Comparison of ENCODE assay signal across 1 cellular context in the genomic region with DNA sequence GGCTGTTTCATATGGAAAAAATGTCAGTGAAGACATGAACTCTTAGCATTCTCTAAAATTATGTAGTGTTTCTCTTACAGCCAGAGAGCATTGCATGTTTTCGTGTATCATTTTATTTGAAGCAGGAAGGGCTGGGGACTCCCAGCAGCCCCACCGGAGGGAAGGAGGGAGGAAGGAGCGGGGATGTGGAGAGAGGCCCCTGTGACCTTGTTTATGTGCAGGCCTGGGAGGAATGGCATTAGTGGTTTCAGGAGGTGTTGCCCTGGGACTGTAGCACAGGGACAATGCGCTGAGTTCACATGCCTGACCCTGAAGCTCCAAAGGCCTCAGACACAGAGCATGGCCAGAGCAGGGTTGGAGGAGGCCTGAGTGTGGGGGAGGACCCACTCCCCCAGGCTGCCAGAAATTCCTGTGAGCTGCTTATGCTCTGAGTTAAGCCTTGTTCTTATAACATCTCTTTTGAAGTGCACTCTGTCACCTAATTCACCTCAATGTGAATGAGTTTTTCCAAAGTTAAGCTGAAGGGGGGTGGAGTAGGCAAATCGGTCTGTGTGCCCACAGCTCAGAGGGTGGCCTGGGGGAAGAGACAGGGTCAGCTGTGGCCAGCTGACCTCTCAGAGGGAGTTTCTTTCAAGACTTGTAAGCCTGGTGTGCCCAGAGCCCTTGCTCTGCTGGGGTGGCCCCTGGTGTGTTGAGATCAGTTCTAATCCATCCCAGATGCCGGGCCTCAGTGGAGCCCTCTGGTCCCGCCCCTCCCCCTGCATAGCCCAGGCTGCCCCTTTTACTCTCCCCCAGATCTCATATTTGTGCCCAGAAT.
A peak's percentile ranks its signal among the peaks of the same experiment; 100 is the strongest.
TF ChIP-seq lines count a peak whose summit lies in the region.

No MANE protein-coding gene starts in this region.

TF ChIP-seq in HepG2, 621 proteins besides CTCF, POLR2A, EP300 and RAD21 (continued from another document and continues in another):
- TF ChIP-seq, protein P1, sequence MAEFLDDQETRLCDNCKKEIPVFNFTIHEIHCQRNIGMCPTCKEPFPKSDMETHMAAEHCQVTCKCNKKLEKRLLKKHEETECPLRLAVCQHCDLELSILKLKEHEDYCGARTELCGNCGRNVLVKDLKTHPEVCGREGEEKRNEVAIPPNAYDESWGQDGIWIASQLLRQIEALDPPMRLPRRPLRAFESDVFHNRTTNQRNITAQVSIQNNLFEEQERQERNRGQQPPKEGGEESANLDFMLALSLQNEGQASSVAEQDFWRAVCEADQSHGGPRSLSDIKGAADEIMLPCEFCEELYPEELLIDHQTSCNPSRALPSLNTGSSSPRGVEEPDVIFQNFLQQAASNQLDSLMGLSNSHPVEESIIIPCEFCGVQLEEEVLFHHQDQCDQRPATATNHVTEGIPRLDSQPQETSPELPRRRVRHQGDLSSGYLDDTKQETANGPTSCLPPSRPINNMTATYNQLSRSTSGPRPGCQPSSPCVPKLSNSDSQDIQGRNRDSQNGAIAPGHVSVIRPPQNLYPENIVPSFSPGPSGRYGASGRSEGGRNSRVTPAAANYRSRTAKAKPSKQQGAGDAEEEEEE (CRISPR knock-in tag; IDR thresholded peaks at IDR 0.05; ENCODE audit: borderline replicate concordance), result no peak
- no peak for TF ChIP-seq RORA (CRISPR knock-in tag; IDR thresholded peaks at IDR 0.05)
- 0 out of 2 replicates have a peak, but pooled peaks have one; percentile 35 for TF ChIP-seq BORCS8-MEF2B (CRISPR knock-in tag; IDR thresholded peaks at IDR 0.05)
- TF ChIP-seq ZC3H4 (CRISPR knock-in tag; IDR thresholded peaks at IDR 0.05; ENCODE audit: borderline replicate concordance), result no peak
- no peak for TF ChIP-seq XBP1 (CRISPR knock-in tag; IDR thresholded peaks at IDR 0.05)
- no peak for TF ChIP-seq DR1 (CRISPR knock-in tag; IDR thresholded peaks at IDR 0.05)
- TF ChIP-seq, protein P2, sequence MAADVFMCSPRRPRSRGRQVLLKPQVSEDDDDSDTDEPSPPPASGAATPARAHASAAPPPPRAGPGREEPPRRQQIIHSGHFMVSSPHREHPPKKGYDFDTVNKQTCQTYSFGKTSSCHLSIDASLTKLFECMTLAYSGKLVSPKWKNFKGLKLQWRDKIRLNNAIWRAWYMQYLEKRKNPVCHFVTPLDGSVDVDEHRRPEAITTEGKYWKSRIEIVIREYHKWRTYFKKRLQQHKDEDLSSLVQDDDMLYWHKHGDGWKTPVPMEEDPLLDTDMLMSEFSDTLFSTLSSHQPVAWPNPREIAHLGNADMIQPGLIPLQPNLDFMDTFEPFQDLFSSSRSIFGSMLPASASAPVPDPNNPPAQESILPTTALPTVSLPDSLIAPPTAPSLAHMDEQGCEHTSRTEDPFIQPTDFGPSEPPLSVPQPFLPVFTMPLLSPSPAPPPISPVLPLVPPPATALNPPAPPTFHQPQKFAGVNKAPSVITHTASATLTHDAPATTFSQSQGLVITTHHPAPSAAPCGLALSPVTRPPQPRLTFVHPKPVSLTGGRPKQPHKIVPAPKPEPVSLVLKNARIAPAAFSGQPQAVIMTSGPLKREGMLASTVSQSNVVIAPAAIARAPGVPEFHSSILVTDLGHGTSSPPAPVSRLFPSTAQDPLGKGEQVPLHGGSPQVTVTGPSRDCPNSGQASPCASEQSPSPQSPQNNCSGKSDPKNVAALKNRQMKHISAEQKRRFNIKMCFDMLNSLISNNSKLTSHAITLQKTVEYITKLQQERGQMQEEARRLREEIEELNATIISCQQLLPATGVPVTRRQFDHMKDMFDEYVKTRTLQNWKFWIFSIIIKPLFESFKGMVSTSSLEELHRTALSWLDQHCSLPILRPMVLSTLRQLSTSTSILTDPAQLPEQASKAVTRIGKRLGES (CRISPR knock-in tag; IDR thresholded peaks at IDR 0.05; ENCODE audit: borderline replicate concordance), result no peak
- no peak for TF ChIP-seq ELF4 (CRISPR knock-in tag; IDR thresholded peaks at IDR 0.05; ENCODE audit: borderline replicate concordance)
- TF ChIP-seq ZNF776 (CRISPR knock-in tag; IDR thresholded peaks at IDR 0.05), result no peak
- TF ChIP-seq NFYC (CRISPR knock-in tag; IDR thresholded peaks at IDR 0.05), result no peak
- TF ChIP-seq, protein P3, sequence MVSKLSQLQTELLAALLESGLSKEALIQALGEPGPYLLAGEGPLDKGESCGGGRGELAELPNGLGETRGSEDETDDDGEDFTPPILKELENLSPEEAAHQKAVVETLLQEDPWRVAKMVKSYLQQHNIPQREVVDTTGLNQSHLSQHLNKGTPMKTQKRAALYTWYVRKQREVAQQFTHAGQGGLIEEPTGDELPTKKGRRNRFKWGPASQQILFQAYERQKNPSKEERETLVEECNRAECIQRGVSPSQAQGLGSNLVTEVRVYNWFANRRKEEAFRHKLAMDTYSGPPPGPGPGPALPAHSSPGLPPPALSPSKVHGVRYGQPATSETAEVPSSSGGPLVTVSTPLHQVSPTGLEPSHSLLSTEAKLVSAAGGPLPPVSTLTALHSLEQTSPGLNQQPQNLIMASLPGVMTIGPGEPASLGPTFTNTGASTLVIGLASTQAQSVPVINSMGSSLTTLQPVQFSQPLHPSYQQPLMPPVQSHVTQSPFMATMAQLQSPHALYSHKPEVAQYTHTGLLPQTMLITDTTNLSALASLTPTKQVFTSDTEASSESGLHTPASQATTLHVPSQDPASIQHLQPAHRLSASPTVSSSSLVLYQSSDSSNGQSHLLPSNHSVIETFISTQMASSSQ (IDR thresholded peaks at IDR 0.05; ENCODE audit: low read depth), result no peak
- TF ChIP-seq, protein P3 (CRISPR knock-in tag; IDR thresholded peaks at IDR 0.05; ENCODE audit: borderline replicate concordance), result peak; percentile 54; the same call in 1 of the 2 replicates
- TF ChIP-seq, protein P4, sequence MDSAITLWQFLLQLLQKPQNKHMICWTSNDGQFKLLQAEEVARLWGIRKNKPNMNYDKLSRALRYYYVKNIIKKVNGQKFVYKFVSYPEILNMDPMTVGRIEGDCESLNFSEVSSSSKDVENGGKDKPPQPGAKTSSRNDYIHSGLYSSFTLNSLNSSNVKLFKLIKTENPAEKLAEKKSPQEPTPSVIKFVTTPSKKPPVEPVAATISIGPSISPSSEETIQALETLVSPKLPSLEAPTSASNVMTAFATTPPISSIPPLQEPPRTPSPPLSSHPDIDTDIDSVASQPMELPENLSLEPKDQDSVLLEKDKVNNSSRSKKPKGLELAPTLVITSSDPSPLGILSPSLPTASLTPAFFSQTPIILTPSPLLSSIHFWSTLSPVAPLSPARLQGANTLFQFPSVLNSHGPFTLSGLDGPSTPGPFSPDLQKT (CRISPR knock-in tag; IDR thresholded peaks at IDR 0.05; ENCODE audit: borderline replicate concordance), result no peak
- TF ChIP-seq ZNF329 (CRISPR knock-in tag; IDR thresholded peaks at IDR 0.05; ENCODE audit: low read depth), result no peak
- TF ChIP-seq, protein P5, sequence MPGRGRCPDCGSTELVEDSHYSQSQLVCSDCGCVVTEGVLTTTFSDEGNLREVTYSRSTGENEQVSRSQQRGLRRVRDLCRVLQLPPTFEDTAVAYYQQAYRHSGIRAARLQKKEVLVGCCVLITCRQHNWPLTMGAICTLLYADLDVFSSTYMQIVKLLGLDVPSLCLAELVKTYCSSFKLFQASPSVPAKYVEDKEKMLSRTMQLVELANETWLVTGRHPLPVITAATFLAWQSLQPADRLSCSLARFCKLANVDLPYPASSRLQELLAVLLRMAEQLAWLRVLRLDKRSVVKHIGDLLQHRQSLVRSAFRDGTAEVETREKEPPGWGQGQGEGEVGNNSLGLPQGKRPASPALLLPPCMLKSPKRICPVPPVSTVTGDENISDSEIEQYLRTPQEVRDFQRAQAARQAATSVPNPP (CRISPR knock-in tag; IDR thresholded peaks at IDR 0.05), result no peak
- TF ChIP-seq, protein P6, sequence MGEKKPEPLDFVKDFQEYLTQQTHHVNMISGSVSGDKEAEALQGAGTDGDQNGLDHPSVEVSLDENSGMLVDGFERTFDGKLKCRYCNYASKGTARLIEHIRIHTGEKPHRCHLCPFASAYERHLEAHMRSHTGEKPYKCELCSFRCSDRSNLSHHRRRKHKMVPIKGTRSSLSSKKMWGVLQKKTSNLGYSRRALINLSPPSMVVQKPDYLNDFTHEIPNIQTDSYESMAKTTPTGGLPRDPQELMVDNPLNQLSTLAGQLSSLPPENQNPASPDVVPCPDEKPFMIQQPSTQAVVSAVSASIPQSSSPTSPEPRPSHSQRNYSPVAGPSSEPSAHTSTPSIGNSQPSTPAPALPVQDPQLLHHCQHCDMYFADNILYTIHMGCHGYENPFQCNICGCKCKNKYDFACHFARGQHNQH (CRISPR knock-in tag; IDR thresholded peaks at IDR 0.05), result peak; percentile 68; the same call in 1 of the 2 replicates
- TF ChIP-seq ZSCAN25 (CRISPR knock-in tag; IDR thresholded peaks at IDR 0.05), result peak; percentile 63; the same call in 1 of the 2 replicates
- no peak for TF ChIP-seq RFXAP (CRISPR knock-in tag; IDR thresholded peaks at IDR 0.05; ENCODE audit: borderline replicate concordance)
- TF ChIP-seq, protein P7, sequence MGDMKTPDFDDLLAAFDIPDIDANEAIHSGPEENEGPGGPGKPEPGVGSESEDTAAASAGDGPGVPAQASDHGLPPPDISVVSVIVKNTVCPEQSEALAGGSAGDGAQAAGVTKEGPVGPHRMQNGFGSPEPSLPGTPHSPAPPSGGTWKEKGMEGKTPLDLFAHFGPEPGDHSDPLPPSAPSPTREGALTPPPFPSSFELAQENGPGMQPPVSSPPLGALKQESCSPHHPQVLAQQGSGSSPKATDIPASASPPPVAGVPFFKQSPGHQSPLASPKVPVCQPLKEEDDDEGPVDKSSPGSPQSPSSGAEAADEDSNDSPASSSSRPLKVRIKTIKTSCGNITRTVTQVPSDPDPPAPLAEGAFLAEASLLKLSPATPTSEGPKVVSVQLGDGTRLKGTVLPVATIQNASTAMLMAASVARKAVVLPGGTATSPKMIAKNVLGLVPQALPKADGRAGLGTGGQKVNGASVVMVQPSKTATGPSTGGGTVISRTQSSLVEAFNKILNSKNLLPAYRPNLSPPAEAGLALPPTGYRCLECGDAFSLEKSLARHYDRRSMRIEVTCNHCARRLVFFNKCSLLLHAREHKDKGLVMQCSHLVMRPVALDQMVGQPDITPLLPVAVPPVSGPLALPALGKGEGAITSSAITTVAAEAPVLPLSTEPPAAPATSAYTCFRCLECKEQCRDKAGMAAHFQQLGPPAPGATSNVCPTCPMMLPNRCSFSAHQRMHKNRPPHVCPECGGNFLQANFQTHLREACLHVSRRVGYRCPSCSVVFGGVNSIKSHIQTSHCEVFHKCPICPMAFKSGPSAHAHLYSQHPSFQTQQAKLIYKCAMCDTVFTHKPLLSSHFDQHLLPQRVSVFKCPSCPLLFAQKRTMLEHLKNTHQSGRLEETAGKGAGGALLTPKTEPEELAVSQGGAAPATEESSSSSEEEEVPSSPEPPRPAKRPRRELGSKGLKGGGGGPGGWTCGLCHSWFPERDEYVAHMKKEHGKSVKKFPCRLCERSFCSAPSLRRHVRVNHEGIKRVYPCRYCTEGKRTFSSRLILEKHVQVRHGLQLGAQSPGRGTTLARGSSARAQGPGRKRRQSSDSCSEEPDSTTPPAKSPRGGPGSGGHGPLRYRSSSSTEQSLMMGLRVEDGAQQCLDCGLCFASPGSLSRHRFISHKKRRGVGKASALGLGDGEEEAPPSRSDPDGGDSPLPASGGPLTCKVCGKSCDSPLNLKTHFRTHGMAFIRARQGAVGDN (CRISPR knock-in tag; IDR thresholded peaks at IDR 0.05), result peak; percentile 85
- TF ChIP-seq, protein P8, sequence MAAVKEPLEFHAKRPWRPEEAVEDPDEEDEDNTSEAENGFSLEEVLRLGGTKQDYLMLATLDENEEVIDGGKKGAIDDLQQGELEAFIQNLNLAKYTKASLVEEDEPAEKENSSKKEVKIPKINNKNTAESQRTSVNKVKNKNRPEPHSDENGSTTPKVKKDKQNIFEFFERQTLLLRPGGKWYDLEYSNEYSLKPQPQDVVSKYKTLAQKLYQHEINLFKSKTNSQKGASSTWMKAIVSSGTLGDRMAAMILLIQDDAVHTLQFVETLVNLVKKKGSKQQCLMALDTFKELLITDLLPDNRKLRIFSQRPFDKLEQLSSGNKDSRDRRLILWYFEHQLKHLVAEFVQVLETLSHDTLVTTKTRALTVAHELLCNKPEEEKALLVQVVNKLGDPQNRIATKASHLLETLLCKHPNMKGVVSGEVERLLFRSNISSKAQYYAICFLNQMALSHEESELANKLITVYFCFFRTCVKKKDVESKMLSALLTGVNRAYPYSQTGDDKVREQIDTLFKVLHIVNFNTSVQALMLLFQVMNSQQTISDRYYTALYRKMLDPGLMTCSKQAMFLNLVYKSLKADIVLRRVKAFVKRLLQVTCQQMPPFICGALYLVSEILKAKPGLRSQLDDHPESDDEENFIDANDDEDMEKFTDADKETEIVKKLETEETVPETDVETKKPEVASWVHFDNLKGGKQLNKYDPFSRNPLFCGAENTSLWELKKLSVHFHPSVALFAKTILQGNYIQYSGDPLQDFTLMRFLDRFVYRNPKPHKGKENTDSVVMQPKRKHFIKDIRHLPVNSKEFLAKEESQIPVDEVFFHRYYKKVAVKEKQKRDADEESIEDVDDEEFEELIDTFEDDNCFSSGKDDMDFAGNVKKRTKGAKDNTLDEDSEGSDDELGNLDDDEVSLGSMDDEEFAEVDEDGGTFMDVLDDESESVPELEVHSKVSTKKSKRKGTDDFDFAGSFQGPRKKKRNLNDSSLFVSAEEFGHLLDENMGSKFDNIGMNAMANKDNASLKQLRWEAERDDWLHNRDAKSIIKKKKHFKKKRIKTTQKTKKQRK (IDR thresholded peaks at IDR 0.05; ENCODE audit: low read length), result no peak
- TF ChIP-seq, protein P9, sequence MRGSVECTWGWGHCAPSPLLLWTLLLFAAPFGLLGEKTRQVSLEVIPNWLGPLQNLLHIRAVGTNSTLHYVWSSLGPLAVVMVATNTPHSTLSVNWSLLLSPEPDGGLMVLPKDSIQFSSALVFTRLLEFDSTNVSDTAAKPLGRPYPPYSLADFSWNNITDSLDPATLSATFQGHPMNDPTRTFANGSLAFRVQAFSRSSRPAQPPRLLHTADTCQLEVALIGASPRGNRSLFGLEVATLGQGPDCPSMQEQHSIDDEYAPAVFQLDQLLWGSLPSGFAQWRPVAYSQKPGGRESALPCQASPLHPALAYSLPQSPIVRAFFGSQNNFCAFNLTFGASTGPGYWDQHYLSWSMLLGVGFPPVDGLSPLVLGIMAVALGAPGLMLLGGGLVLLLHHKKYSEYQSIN (CRISPR knock-in tag; IDR thresholded peaks at IDR 0.05; ENCODE audit: borderline replicate concordance), result no peak
- TF ChIP-seq ZNF343 (CRISPR knock-in tag; IDR thresholded peaks at IDR 0.05), result 0 out of 2 replicates have a peak, but pooled peaks have one; percentile 47
- TF ChIP-seq ZNF878 (CRISPR knock-in tag; IDR thresholded peaks at IDR 0.05), result no peak
- no peak for TF ChIP-seq CENPX (CRISPR knock-in tag; IDR thresholded peaks at IDR 0.05)
- TF ChIP-seq ZNF251 (CRISPR knock-in tag; IDR thresholded peaks at IDR 0.05), result no peak
- TF ChIP-seq TGIF2 (CRISPR knock-in tag; IDR thresholded peaks at IDR 0.05), result peak; percentile 50; the same call in 1 of the 2 replicates
- no peak for TF ChIP-seq PHB2 (IDR thresholded peaks at IDR 0.05; ENCODE audit: partially characterized antibody)
- TF ChIP-seq SP4 (CRISPR knock-in tag; IDR thresholded peaks at IDR 0.05), result no peak
- TF ChIP-seq ZNF124 (CRISPR knock-in tag; IDR thresholded peaks at IDR 0.05), result no peak
- TF ChIP-seq ZNF788 (CRISPR knock-in tag; IDR thresholded peaks at IDR 0.05; ENCODE audit: borderline replicate concordance), result 0 out of 2 replicates have a peak, but pooled peaks have one; percentile 63
- no peak for TF ChIP-seq ZNF775 (CRISPR knock-in tag; IDR thresholded peaks at IDR 0.05; ENCODE audit: borderline replicate concordance)
- TF ChIP-seq ZNF230 (CRISPR knock-in tag; IDR thresholded peaks at IDR 0.05), result no peak
